ENCODE assay signal across 8 cellular contexts in genomic region chr6:53986165-53986720, GRCh38.
DNase-seq lines count a peak whose midpoint lies in the region; ATAC-seq and TF ChIP-seq lines count a peak whose summit lies in the region.

No MANE protein-coding gene starts in this region.

- no peaks in the 10 kb centered on the region for H3K9me3 ChIP-seq in uterus

- peak overlapping the region; percentile 20 for H3K27ac Mint-ChIP-seq in MCF 10A (ENCODE audit: low read depth, unreplicated experiment)

- no peaks in the 10 kb centered on the region for H3K9me3 Mint-ChIP-seq in MCF 10A (ENCODE audit: unreplicated experiment)

- peaks cover 34% of the 10 kb centered on the region for H3K4me1 Mint-ChIP-seq in MCF 10A (ENCODE audit: insufficient read depth, unreplicated experiment)

- POLR2A ChIA-PET in HEK293T (lab: Yijun Ruan, JAX), result no interaction called here
- POLR2A ChIA-PET in MCF 10A (lab: Yijun Ruan, JAX), result interaction anchor here (0.5 to 0.9 kb wide), 5 partner anchors 15 to 1085 kb away, joined by 3 to 4 read pairs (median 3); no protein-coding TSS in a partner anchor

- H3K4me1 ChIP-seq in uterus, result no peaks in the 10 kb centered on the region

- TF ChIP-seq CTCF in GM10266 (IDR thresholded peaks at IDR 0.05; ENCODE audit: control insufficient read depth, insufficient read depth, low read depth, missing control alignments) (peak; percentile 60), MCF 10A (IDR thresholded peaks at IDR 0.05; ENCODE audit: unreplicated experiment) (peak; percentile 90), uterus (IDR thresholded peaks at IDR 0.05) (peak; percentile 25 to 69 (median 46))

- H3K36me3 ChIP-seq in uterus, result no peaks in the 10 kb centered on the region

- no peaks in the 10 kb centered on the region for H3K36me3 Mint-ChIP-seq in MCF 10A (ENCODE audit: insufficient read depth, unreplicated experiment)

- no peak overlapping the region for H3K4me3 ChIP-seq in uterus

- no peak overlapping the region for H3K4me3 Mint-ChIP-seq in MCF 10A (ENCODE audit: unreplicated experiment)

- no peaks in the 10 kb centered on the region for H3K27me3 ChIP-seq in uterus

- no peak overlapping the region for H3K27ac ChIP-seq in uterus

- no peak for ATAC-seq in HG02571 (IDR thresholded peaks at IDR 0.05; ENCODE audit: unreplicated experiment)

- no peaks in the 10 kb centered on the region for H3K27me3 Mint-ChIP-seq in MCF 10A (ENCODE audit: insufficient read depth, unreplicated experiment)

- DNase-seq in GM10266 (ENCODE audit: extremely low spot score) (peak; percentile 7), HEK293T (ENCODE audit: extremely low spot score) (peak; percentile 38), NCI-H446 (lab: John Stamatoyannopoulos, UW) (peak; percentile 52 to 76), MCF 10A (ENCODE audit: unreplicated experiment) (peak; percentile 72), kidney glomerular epithelial cell (lab: John Stamatoyannopoulos, UW) (peak; percentile 59), uterus (no peak), NCI-H187 (lab: John Stamatoyannopoulos, UW) (no peak)

- intact Hi-C loops in MCF 10A (cut with micrococcal nuclease), result loop anchor here (1.0 to 10.0 kb wide), 7 partner anchors 281 to 1459 kb away; partner anchors contain the start of gene FAM83B
- intact Hi-C loops in uterus (cut with DNase I; ENCODE audit: low total_unique reads), result no loop called here

- CTCF ChIA-PET in HEK293T (lab: Yijun Ruan, JAX) (interaction anchor here (0.6 to 2.4 kb wide), 10 partner anchors 9 to 1277 kb away, joined by 3 to 20 read pairs (median 3); no protein-coding TSS in a partner anchor), MCF 10A (lab: Yijun Ruan, JAX) (interaction anchor here (0.6 to 3.7 kb wide), 52 partner anchors 10 to 1904 kb away, joined by 3 to 60 read pairs (median 4); no protein-coding TSS in a partner anchor)

- no peak for TF ChIP-seq POLR2A in uterus (IDR thresholded peaks at IDR 0.05)

- no TSS peak for BruUV-seq in MCF 10A (replicated peaks; lab: Mats Ljungman, UMichigan)

TF ChIP-seq in HEK293T, 16 proteins besides CTCF, POLR2A, EP300 and RAD21:
- TF ChIP-seq L3MBTL2 (conservative IDR thresholded peaks at IDR 0.05) (no peak), ELF4 (IDR thresholded peaks at IDR 0.05) (no peak), CTBP1 (IDR thresholded peaks at IDR 0.05; ENCODE audit: borderline replicate concordance) (no peak), ZNF384 (IDR thresholded peaks at IDR 0.05) (no peak), BHLHE40 (IDR thresholded peaks at IDR 0.05; ENCODE audit: borderline replicate concordance) (no peak), ARNT (IDR thresholded peaks at IDR 0.05) (no peak)
TF ChIP-seq in HEK293T: peak in this region for 0.

Comparison
In these comparisons a context has a peak if more than half of its experiments do, and no peak if none do; other contexts are left out.
1. DNase-seq: peak in GM10266 (single experiment), HEK293T (single experiment), NCI-H446 (2 of 2), MCF 10A (single experiment) and kidney glomerular epithelial cell (single experiment); none in uterus (0 of 2) and NCI-H187 (0 of 2).
2. Peak in every context shown above with its lines, with median percentiles within 50 percentile points of each other: CTCF ChIP-seq.